25 cellular contexts compared by ENCODE assay signal in genomic region chr9:130988905-130989304, GRCh38. TPM values are rescaled to one million over a fixed set of nuclear protein-coding genes. Genes with fewer than 3 reads are reported as not detected.
DNase-seq lines count a peak whose midpoint lies in the region; FAIRE-seq and TF ChIP-seq lines count a peak whose summit lies in the region.
"Had no signal": no experiment of that assay in that cellular context is flagged by ENCODE, and none has a peak within 500 bp of the region (broad histone marks: within the 10 kb centered on the region; RNA-seq: fewer than 3 reads in every experiment).

No MANE protein-coding gene starts in this region.

- H3K4me3 ChIP-seq in BLaER1 treated with 17β-estradiol and CSF1 and Interleukin-3, amounts not matched to agents 10 nM and 100 nM: no peak overlapping the region
- no peak overlapping the region for H3K4me3 ChIP-seq in kidney (ENCODE audit: low read length in 2 of 2)
- H3K4me3 ChIP-seq: A549, GM12878, GM23338 had no signal

- no peaks in the 10 kb centered on the region for H3K36me3 Mint-ChIP-seq in activated T-helper 2 cell treated with anti-CD3 and anti-CD28 coated beads, Interferon-gamma antibody, Interleukin-2, Interleukin-4, amounts not matched to agents 10 μg/mL and 5 μg/mL and 100 μg/mL, durations not matched to agents 14 hours and 24 hours and 36 hours (ENCODE audit: low read depth)
- H3K36me3 Mint-ChIP-seq: CD14-positive monocyte; CD4-positive, alpha-beta memory T cell had no signal

- H3K9ac ChIP-seq in BLaER1 treated with 17β-estradiol and CSF1 and Interleukin-3, amounts not matched to agents 10 nM and 100 nM: no peak overlapping the region
- no peak overlapping the region for H3K9ac ChIP-seq in kidney (ENCODE audit: low read length in 2 of 2)

- peaks cover 11 to 55% (median 31%) of the 10 kb centered on the region in 10 experiments for H3K4me1 ChIP-seq in BLaER1 treated with 17β-estradiol and CSF1 and Interleukin-3, amounts not matched to agents 10 nM and 100 nM
- no peaks in the 10 kb centered on the region for H3K4me1 ChIP-seq in kidney (ENCODE audit: control insufficient read depth in 1 of 2, insufficient read depth in 1 of 2, low read depth in 1 of 2, low read length in 2 of 2)
- H3K4me1 ChIP-seq: A549 had no signal

- DNase-seq in NCI-H1417 (lab: John Stamatoyannopoulos, UW) (peak in 2 of 3 experiments; percentile 19 to 42), NCI-H1417 treated with DMSO at 0.1 percent for 48 hours (lab: John Stamatoyannopoulos, UW) (no peak), NCI-H69 (lab: John Stamatoyannopoulos, UW) (peak; percentile 23), kidney (peak; percentile 32), NCI-H1048 (lab: John Stamatoyannopoulos, UW) (no peak), SKM-1 (lab: John Stamatoyannopoulos, UW; ENCODE audit: unreplicated experiment) (no peak)
- no peak for DNase-seq in activated T-helper 2 cell treated with anti-CD3 and anti-CD28 coated beads, Interferon-gamma antibody, Interleukin-2, Interleukin-4, amounts not matched to agents 10 μg/mL and 5 μg/mL and 100 μg/mL, durations not matched to agents 14 hours and 24 hours and 36 hours (ENCODE audit: low spot score)
- DNase-seq: AML-193; Calu3; CD4-positive, alpha-beta memory T cell; DMS 273 treated with DMSO at 0.1 percent for 48 hours; DMS53; DND-41; EL; HFFc6; IMR-90 had no signal

- no peak overlapping the region for H3K27ac ChIP-seq in BLaER1 treated with 17β-estradiol and CSF1 and Interleukin-3, amounts not matched to agents 10 nM and 100 nM
- no peak overlapping the region for H3K27ac ChIP-seq in kidney (ENCODE audit: low read depth in 2 of 2, low read length in 2 of 2)
- H3K27ac ChIP-seq: 22Rv1, A549 had no signal

- H3K4me2 ChIP-seq in BLaER1 treated with 17β-estradiol and CSF1 and Interleukin-3, amounts not matched to agents 10 nM and 100 nM: peak overlapping the region in 7 of 11 experiments; percentile 43 to 80 (median 64); a peak in 9 of 22 replicates
- H3K4me2 ChIP-seq: A549, GM23338 had no signal

- H3K4me3 Mint-ChIP-seq in activated T-helper 2 cell treated with anti-CD3 and anti-CD28 coated beads, Interferon-gamma antibody, Interleukin-2, Interleukin-4, amounts not matched to agents 10 μg/mL and 5 μg/mL and 100 μg/mL, durations not matched to agents 14 hours and 24 hours and 36 hours (ENCODE audit: low read depth): no peak overlapping the region
- H3K4me3 Mint-ChIP-seq: CD14-positive monocyte; CD4-positive, alpha-beta memory T cell; GM23338; HFFc6 had no signal

- no peak overlapping the region for H3K27ac Mint-ChIP-seq in activated T-helper 2 cell treated with anti-CD3 and anti-CD28 coated beads, Interferon-gamma antibody, Interleukin-2, Interleukin-4, amounts not matched to agents 10 μg/mL and 5 μg/mL and 100 μg/mL, durations not matched to agents 14 hours and 24 hours and 36 hours
- H3K27ac Mint-ChIP-seq: CD14-positive monocyte; CD4-positive, alpha-beta memory T cell; GM23338; HFFc6 had no signal

- no peaks in the 10 kb centered on the region; a peak in 1 of 22 replicates for H4K20me1 ChIP-seq in BLaER1 treated with 17β-estradiol and CSF1 and Interleukin-3, amounts not matched to agents 10 nM and 100 nM

- no peaks in the 10 kb centered on the region for H3K9me3 Mint-ChIP-seq in activated T-helper 2 cell treated with anti-CD3 and anti-CD28 coated beads, Interferon-gamma antibody, Interleukin-2, Interleukin-4, amounts not matched to agents 10 μg/mL and 5 μg/mL and 100 μg/mL, durations not matched to agents 14 hours and 24 hours and 36 hours
- H3K9me3 Mint-ChIP-seq: CD4-positive, alpha-beta memory T cell; GM23338; HFFc6 had no signal

- TF ChIP-seq CTCF in kidney (IDR thresholded peaks at IDR 0.05; ENCODE audit: borderline replicate concordance, extremely low read depth, insufficient read depth): no peak

- no peaks in the 10 kb centered on the region for H3K9me3 ChIP-seq in BLaER1 treated with 17β-estradiol and CSF1 and Interleukin-3, amounts not matched to agents 10 nM and 100 nM (replicated peaks in 1 of 11)
- no peaks in the 10 kb centered on the region for H3K9me3 ChIP-seq in kidney (ENCODE audit: control insufficient read depth in 1 of 2, low read length in 2 of 2)
- H3K9me3 ChIP-seq: A549 had no signal

- H3K4me1 Mint-ChIP-seq in activated T-helper 2 cell treated with anti-CD3 and anti-CD28 coated beads, Interferon-gamma antibody, Interleukin-2, Interleukin-4, amounts not matched to agents 10 μg/mL and 5 μg/mL and 100 μg/mL, durations not matched to agents 14 hours and 24 hours and 36 hours (ENCODE audit: low read depth): no peaks in the 10 kb centered on the region

- intact Hi-C loops in kidney (cut with DNase I): no loop called here
- intact Hi-C loops in activated T-helper 2 cell treated with anti-CD3 and anti-CD28 coated beads, Interferon-gamma antibody, Interleukin-2, Interleukin-4, amounts not matched to agents 10 μg/mL and 5 μg/mL and 100 μg/mL, durations not matched to agents 14 hours and 24 hours and 36 hours (cut with micrococcal nuclease): no loop called here

- no peak for FAIRE-seq in kidney (lab: Jason Lieb, UNC)
- FAIRE-seq: A549, GM12878, GM19239, H54, HTR-8/SVneo had no signal

- no peaks in the 10 kb centered on the region for H3K27me3 ChIP-seq in BLaER1 treated with 17β-estradiol and CSF1 and Interleukin-3, amounts not matched to agents 10 nM and 100 nM

- H3K36me3 ChIP-seq in BLaER1 treated with 17β-estradiol and CSF1 and Interleukin-3, amounts not matched to agents 10 nM and 100 nM: no peaks in the 10 kb centered on the region
- no peaks in the 10 kb centered on the region for H3K36me3 ChIP-seq in kidney (ENCODE audit: control insufficient read depth in 1 of 2, insufficient read depth in 2 of 2, low read length in 2 of 2)

- H3K27me3 Mint-ChIP-seq in activated T-helper 2 cell treated with anti-CD3 and anti-CD28 coated beads, Interferon-gamma antibody, Interleukin-2, Interleukin-4, amounts not matched to agents 10 μg/mL and 5 μg/mL and 100 μg/mL, durations not matched to agents 14 hours and 24 hours and 36 hours (ENCODE audit: low read depth): no peaks in the 10 kb centered on the region

RNA-seq across cellular contexts. Expression of gene LAMC3, which starts 20.1 kb away (rescaled TPM):
- total RNA-seq in kidney: 13.8 TPM
- 13.4 TPM for polyA plus RNA-seq in kidney (ENCODE audit: insufficient read depth, low read depth, low replicate concordance)
- not detected in 2 replicates for total RNA-seq in activated T-helper 2 cell treated with anti-CD3 and anti-CD28 coated beads, Interferon-gamma antibody, Interleukin-2, Interleukin-4, amounts not matched to agents 10 μg/mL and 5 μg/mL and 100 μg/mL, durations not matched to agents 14 hours and 24 hours and 36 hours
- total RNA-seq: Calu3, HFFc6, IMR-90 had no signal
- polyA plus RNA-seq: CD14-positive monocyte; CD4-positive, alpha-beta memory T cell; GM12878; IMR-90 had no signal

RNA-seq across cellular contexts. Expression of gene FIBCD1, which starts 49.9 kb away (rescaled TPM):
- 0.25 TPM for total RNA-seq in kidney
- not detected for polyA plus RNA-seq in kidney (ENCODE audit: insufficient read depth, low read depth, low replicate concordance)
- not detected in 2 replicates for total RNA-seq in activated T-helper 2 cell treated with anti-CD3 and anti-CD28 coated beads, Interferon-gamma antibody, Interleukin-2, Interleukin-4, amounts not matched to agents 10 μg/mL and 5 μg/mL and 100 μg/mL, durations not matched to agents 14 hours and 24 hours and 36 hours
- total RNA-seq: CD4-positive, alpha-beta memory T cell had no signal
- polyA plus RNA-seq: CD14-positive monocyte; CD4-positive, alpha-beta memory T cell had no signal

Comparison
In these comparisons a context has a peak if more than half of its experiments do, and no peak if none do; other contexts are left out.
1. DNase-seq: peak in NCI-H1417 (2 of 3), NCI-H69 (single experiment) and kidney (single experiment); none in NCI-H1417 treated with DMSO at 0.1 percent for 48 hours (single experiment), NCI-H1048 (single experiment), activated T-helper 2 cell treated with anti-CD3 and anti-CD28 coated beads, Interferon-gamma antibody, Interleukin-2, Interleukin-4, amounts not matched to agents 10 μg/mL and 5 μg/mL and 100 μg/mL, durations not matched to agents 14 hours and 24 hours and 36 hours (single experiment) and SKM-1 (single experiment).
2. RNA of gene LAMC3, which starts 20.1 kb away (total RNA-seq): 13.8 TPM in kidney (single experiment); not detected in activated T-helper 2 cell treated with anti-CD3 and anti-CD28 coated beads, Interferon-gamma antibody, Interleukin-2, Interleukin-4, amounts not matched to agents 10 μg/mL and 5 μg/mL and 100 μg/mL, durations not matched to agents 14 hours and 24 hours and 36 hours; every median in the first group is over 10 times any median in the second.